1 cellular context compared by ENCODE assay signal in genomic region chr11:16093889-16094653, GRCh38.
TF ChIP-seq lines count a peak whose summit lies in the region.

No MANE protein-coding gene starts in this region.

TF ChIP-seq in K562, 482 proteins besides CTCF, POLR2A, EP300 and RAD21 (continued from another document and continues in another):
- no peak for TF ChIP-seq SFPQ (IDR thresholded peaks at IDR 0.05; ENCODE audit: low read depth, low read length)
- TF ChIP-seq ZBTB33 (CRISPR knock-in tag; IDR thresholded peaks at IDR 0.05), result no peak
- TF ChIP-seq TOE1 (IDR thresholded peaks at IDR 0.05; ENCODE audit: borderline replicate concordance), result peak; percentile 43; the same call in 1 of the 2 replicates
- TF ChIP-seq TOE1 (CRISPR knock-in tag; IDR thresholded peaks at IDR 0.05; ENCODE audit: borderline replicate concordance, low read depth), result no peak
- 0 out of 2 replicates have a peak, but pooled peaks have one; percentile 36 for TF ChIP-seq POLR2AphosphoS5 (IDR thresholded peaks at IDR 0.05; ENCODE audit: control insufficient read depth, insufficient read depth, low read depth, low read length)
- TF ChIP-seq NFRKB (IDR thresholded peaks at IDR 0.05; ENCODE audit: low read depth), result peak; percentile 46; the same call in 1 of the 2 replicates
- TF ChIP-seq CHAMP1 (IDR thresholded peaks at IDR 0.05), result no peak; the same call in 1 of the 2 replicates
- TF ChIP-seq ZNF311 (CRISPR knock-in tag; IDR thresholded peaks at IDR 0.05), result no peak
- TF ChIP-seq TCFL5 (CRISPR knock-in tag; conservative IDR thresholded peaks at IDR 0.05), result no peak
- TF ChIP-seq ZNF239 (CRISPR knock-in tag; IDR thresholded peaks at IDR 0.05), result no peak
- no peak for TF ChIP-seq PHB (CRISPR knock-in tag; IDR thresholded peaks at IDR 0.05)
- no peak for TF ChIP-seq FOXJ3 (CRISPR knock-in tag; IDR thresholded peaks at IDR 0.05)
- TF ChIP-seq NCOR1 (IDR thresholded peaks at IDR 0.05), result peak; percentile 51; the same call in 1 of the 2 replicates
- no peak for TF ChIP-seq STAT5B (CRISPR knock-in tag; IDR thresholded peaks at IDR 0.05)
- 0 out of 2 replicates have a peak, but pooled peaks have one; percentile 21 for TF ChIP-seq HLTF (IDR thresholded peaks at IDR 0.05)
- TF ChIP-seq ZNF696 (CRISPR knock-in tag; conservative IDR thresholded peaks at IDR 0.05), result no peak
- no peak for TF ChIP-seq MED1 (CRISPR knock-in tag; IDR thresholded peaks at IDR 0.05; ENCODE audit: borderline replicate concordance)
- no peak for TF ChIP-seq PTRF (tag; IDR thresholded peaks at IDR 0.05)
- peak; percentile 71; the same call in 1 of the 2 replicates for TF ChIP-seq SPI1 (IDR thresholded peaks at IDR 0.05; ENCODE audit: borderline replicate concordance, low read depth, low read length)
- TF ChIP-seq POLR2H (tag; IDR thresholded peaks at IDR 0.05; ENCODE audit: low read depth), result no peak
- 0 out of 2 replicates have a peak, but pooled peaks have one; percentile 38 for TF ChIP-seq FOXM1 (IDR thresholded peaks at IDR 0.05; ENCODE audit: low read depth)
- TF ChIP-seq FOXM1 (CRISPR knock-in tag; IDR thresholded peaks at IDR 0.05; ENCODE audit: low read depth), result no peak
- 0 out of 2 replicates have a peak, but pooled peaks have one; percentile 7 for TF ChIP-seq NFE2 (IDR thresholded peaks at IDR 0.05; ENCODE audit: low read depth)
- 0 out of 2 replicates have a peak, but pooled peaks have one; percentile 31 for TF ChIP-seq EGR1 (conservative IDR thresholded peaks at IDR 0.05)
- no peak for TF ChIP-seq PATZ1 (CRISPR knock-in tag; IDR thresholded peaks at IDR 0.05; ENCODE audit: borderline replicate concordance)
- TF ChIP-seq STAG1 (CRISPR knock-in tag; IDR thresholded peaks at IDR 0.05; ENCODE audit: borderline replicate concordance), result no peak
- TF ChIP-seq SMARCE1 (IDR thresholded peaks at IDR 0.05), result peak; percentile 63
- no peak for TF ChIP-seq LCOR (CRISPR knock-in tag; IDR thresholded peaks at IDR 0.05)
- no peak for TF ChIP-seq ZNF507 (tag; conservative IDR thresholded peaks at IDR 0.05)
- TF ChIP-seq DPF2 (IDR thresholded peaks at IDR 0.05), result peak; percentile 85
- 0 out of 2 replicates have a peak, but pooled peaks have one; percentile 47 for TF ChIP-seq ZNF740 (CRISPR knock-in tag; IDR thresholded peaks at IDR 0.05)
- no peak for TF ChIP-seq ZNF740 (tag; IDR thresholded peaks at IDR 0.05)
- TF ChIP-seq TRIM24 (IDR thresholded peaks at IDR 0.05), result 0 out of 4 replicates have a peak, but pooled peaks have one; percentile 6 to 34
- peak; percentile 92 for TF ChIP-seq ATF7 (IDR thresholded peaks at IDR 0.05)
- no peak for TF ChIP-seq GATA2 (CRISPR knock-in tag; IDR thresholded peaks at IDR 0.05)
- no peak for TF ChIP-seq FOXO4 (CRISPR knock-in tag; IDR thresholded peaks at IDR 0.05)
- TF ChIP-seq SMAD4 (CRISPR knock-in tag; conservative IDR thresholded peaks at IDR 0.05), result 0 out of 2 replicates have a peak, but pooled peaks have one; percentile 42
- TF ChIP-seq ZEB2 (IDR thresholded peaks at IDR 0.05), result 0 out of 2 replicates have a peak, but pooled peaks have one; percentile 23
- no peak for TF ChIP-seq ZFPM2 (CRISPR knock-in tag; IDR thresholded peaks at IDR 0.05)
- peak in 1 of 2 experiments; percentile 86; a peak in 1 of 4 replicates for TF ChIP-seq ARNT (IDR thresholded peaks at IDR 0.05)
- TF ChIP-seq ATF3 (IDR thresholded peaks at IDR 0.05), result peak; percentile 88
- TF ChIP-seq ATF3 (CRISPR knock-in tag; conservative IDR thresholded peaks at IDR 0.05), result no peak
- no peak for TF ChIP-seq ATF2 (CRISPR knock-in tag; IDR thresholded peaks at IDR 0.05)
- TF ChIP-seq USF2 (CRISPR knock-in tag; IDR thresholded peaks at IDR 0.05), result peak; percentile 48
- peak; percentile 85; the same call in 1 of the 2 replicates for TF ChIP-seq SMARCA4 (IDR thresholded peaks at IDR 0.05)
- no peak for TF ChIP-seq TFE3 (CRISPR knock-in tag; IDR thresholded peaks at IDR 0.05)
- TF ChIP-seq ZNF586 (CRISPR knock-in tag; conservative IDR thresholded peaks at IDR 0.05), result no peak
- TF ChIP-seq KDM1A (IDR thresholded peaks at IDR 0.05), result peak; percentile 64 to 83
- no peak for TF ChIP-seq XRCC3 (IDR thresholded peaks at IDR 0.05)
- no peak for TF ChIP-seq SMAD1 (IDR thresholded peaks at IDR 0.05; ENCODE audit: low read depth, low read length, partially characterized antibody)
- no peak for TF ChIP-seq ELF1 (tag; IDR thresholded peaks at IDR 0.05)
- TF ChIP-seq JUN (IDR thresholded peaks at IDR 0.05; ENCODE audit: borderline replicate concordance, low read depth, low read length), result peak; percentile 42; the same call in 1 of the 2 replicates
- TF ChIP-seq JUN (CRISPR knock-in tag; IDR thresholded peaks at IDR 0.05; ENCODE audit: borderline replicate concordance), result no peak
